In genomic region chr1:32249831-32250525, GRCh38 we compare ENCODE assay signal across 8 cellular contexts. TPM values are rescaled to one million over a fixed set of nuclear protein-coding genes. Genes with fewer than 3 reads are reported as not detected.
DNase-seq lines count a peak whose midpoint lies in the region; ATAC-seq and TF ChIP-seq lines count a peak whose summit lies in the region.

No MANE protein-coding gene starts in this region.

- peak overlapping the region; percentile 81 for H3K4me2 ChIP-seq in DND-41 (ENCODE audit: insufficient read depth, low read length)
- peak overlapping the region; percentile 93 for H3K4me2 ChIP-seq in MM.1S (ENCODE audit: low read depth, low read length)
- no peak overlapping the region for H3K4me2 ChIP-seq in hepatocyte

- H3K79me2 ChIP-seq in DND-41 (ENCODE audit: insufficient read depth, low read length) (peaks cover 43% of the 10 kb centered on the region), MM.1S (ENCODE audit: low read length) (no peaks in the 10 kb centered on the region), hepatocyte (no peaks in the 10 kb centered on the region)

- H3K27ac ChIP-seq in DND-41 (ENCODE audit: low read length): peak overlapping the region; percentile 98
- peak overlapping the region; percentile 99 for H3K27ac ChIP-seq in MM.1S (ENCODE audit: low read length)
- H3K27ac ChIP-seq in hepatocyte: no peak overlapping the region

- H3K4me3 ChIP-seq in DND-41 (ENCODE audit: low read depth in 1 of 2, low read length in 2 of 2) (peak overlapping the region in 1 of 2 experiments; percentile 63; a peak in 2 of 4 replicates), MM.1S (ENCODE audit: low read length) (peak overlapping the region; percentile 56), hepatocyte (no peak overlapping the region), HAP-1 (no peak overlapping the region)

- H3K9ac ChIP-seq in DND-41 (ENCODE audit: low read depth, low read length): peak overlapping the region; percentile 70
- peak overlapping the region; percentile 86 for H3K9ac ChIP-seq in MM.1S (ENCODE audit: low read length)

- H3K9me2 ChIP-seq in MM.1S (replicated peaks; ENCODE audit: insufficient read depth, low read length) (no peaks in the 10 kb centered on the region), hepatocyte (replicated peaks; ENCODE audit: insufficient read depth) (no peaks in the 10 kb centered on the region)

- DNase-seq in DND-41 (peak; percentile 93), MM.1S (peak; percentile 97), activated T-cell treated with anti-CD3 and anti-CD28 coated beads for 48 hours (ENCODE audit: low read depth) (peak; percentile 69), hepatocyte (ENCODE audit: low spot score) (peak; percentile 45), HAP-1 (ENCODE audit: low spot score in 2 of 2) (no peak)
- peak in 2 of 3 experiments; percentile 59 to 66 for DNase-seq in stimulated activated CD4-positive, alpha-beta T cell treated with anti-CD3 and anti-CD28 coated beads, TNF-alpha, amount 100 ng/mL, for 4 hours (ENCODE audit: low read depth in 3 of 3)

- in situ Hi-C loops in HAP-1 (cut with MboI; ENCODE audit: low sequenced_read_pairs): no loop called here

- H3K36me3 ChIP-seq in DND-41 (ENCODE audit: insufficient read depth, low read length) (peaks cover 5% of the 10 kb centered on the region; the same call in 1 of the 2 replicates), MM.1S (replicated peaks; ENCODE audit: insufficient read depth, low read length) (no peaks in the 10 kb centered on the region), hepatocyte (replicated peaks; ENCODE audit: insufficient read depth, low read depth) (no peaks in the 10 kb centered on the region), HAP-1 (replicated peaks) (no peaks in the 10 kb centered on the region)

- no peaks in the 10 kb centered on the region for H3K9me3 ChIP-seq in DND-41 (ENCODE audit: insufficient read depth, low read length, severe bottlenecking)
- no peaks in the 10 kb centered on the region for H3K9me3 ChIP-seq in MM.1S (replicated peaks; ENCODE audit: insufficient read depth, low read length)
- no peaks in the 10 kb centered on the region for H3K9me3 ChIP-seq in hepatocyte (ENCODE audit: low read depth)
- no peaks in the 10 kb centered on the region for H3K9me3 ChIP-seq in HAP-1

- H3F3A ChIP-seq in MM.1S (ENCODE audit: insufficient read depth, low read length): peaks cover 24% of the 10 kb centered on the region

- H4K20me1 ChIP-seq in DND-41 (ENCODE audit: insufficient read depth, low read length): no peaks in the 10 kb centered on the region
- no peaks in the 10 kb centered on the region for H4K20me1 ChIP-seq in MM.1S (ENCODE audit: insufficient read depth, low read length)
- no peaks in the 10 kb centered on the region for H4K20me1 ChIP-seq in hepatocyte (ENCODE audit: insufficient read depth, poor library complexity, severe bottlenecking)

- 67% methylated on average over 9 of the region's 9 CpGs for WGBS in hepatocyte (ENCODE audit: low lambda C conversion rate, missing lambda C conversion rate)

- no peaks in the 10 kb centered on the region for H3K27me3 ChIP-seq in DND-41 (ENCODE audit: insufficient read depth, low read length, poor library complexity)
- H3K27me3 ChIP-seq in MM.1S (replicated peaks; ENCODE audit: insufficient read depth, low read length): no peaks in the 10 kb centered on the region
- no peaks in the 10 kb centered on the region for H3K27me3 ChIP-seq in hepatocyte
- no peaks in the 10 kb centered on the region for H3K27me3 ChIP-seq in HAP-1 (ENCODE audit: low read depth)

- ATAC-seq in DND-41 (ENCODE audit: insufficient read depth, low read depth) (peak; percentile 74), GM21576 (IDR thresholded peaks at IDR 0.05; ENCODE audit: unreplicated experiment) (peak; percentile 49), GM21381 (IDR thresholded peaks at IDR 0.05; ENCODE audit: unreplicated experiment) (no peak)

- H2AFZ ChIP-seq in DND-41 (ENCODE audit: low read depth, low read length) (peak overlapping the region; percentile 63), MM.1S (ENCODE audit: low read length) (peak overlapping the region; percentile 67), hepatocyte (no peak overlapping the region)

- TF ChIP-seq CTCF in DND-41 (IDR thresholded peaks at IDR 0.05; ENCODE audit: borderline replicate concordance, extremely low read depth, low read length, poor library complexity, severe bottlenecking): no peak
- TF ChIP-seq CTCF in MM.1S (IDR thresholded peaks at IDR 0.05; ENCODE audit: low read length): no peak
- no peak for TF ChIP-seq CTCF in hepatocyte (IDR thresholded peaks at IDR 0.05; ENCODE audit: poor library complexity)

- H3K4me1 ChIP-seq in DND-41 (ENCODE audit: insufficient read depth, low read length): peaks cover 79% of the 10 kb centered on the region
- H3K4me1 ChIP-seq in MM.1S (ENCODE audit: low read length): peaks cover 41% of the 10 kb centered on the region
- H3K4me1 ChIP-seq in hepatocyte (ENCODE audit: insufficient read depth): peaks cover 4% of the 10 kb centered on the region
- no peaks in the 10 kb centered on the region for H3K4me1 ChIP-seq in HAP-1

RNA-seq across cellular contexts. Expression of gene LCK, which starts 1.1 kb away (rescaled TPM):
- 0.40 and 0.68 TPM in 2 replicates for total RNA-seq in hepatocyte
- polyA plus RNA-seq in hepatocyte: 0.79 and 0.94 TPM in 2 replicates

RNA-seq across cellular contexts. Expression of gene FAM167B, which starts 3.0 kb away (rescaled TPM):
- total RNA-seq in hepatocyte: 0.16 and 0.53 TPM in 2 replicates
- polyA plus RNA-seq in hepatocyte: 0.75 TPM in 1 of 2 replicates, not detected in the other

RNA-seq across cellular contexts. Expression of gene EIF3I, which starts 27.8 kb away (rescaled TPM):
- 207 and 227 TPM in 2 replicates for total RNA-seq in hepatocyte
- polyA plus RNA-seq in hepatocyte: 177 and 183 TPM in 2 replicates

RNA-seq across cellular contexts. Expression of gene TMEM234, which starts 27.8 kb away (rescaled TPM):
- total RNA-seq in hepatocyte: 11.9 and 14.8 TPM in 2 replicates
- polyA plus RNA-seq in hepatocyte: 27.4 and 38.6 TPM in 2 replicates

RNA-seq across cellular contexts. Expression of gene DCDC2B, which starts 41.1 kb away (rescaled TPM):
- not detected in 2 replicates for total RNA-seq in hepatocyte
- polyA plus RNA-seq in hepatocyte: 0.17 and 0.96 TPM in 2 replicates

Comparison
In these comparisons a context has a peak if more than half of its experiments do, and no peak if none do; other contexts are left out.
1. DNase-seq: peak in DND-41 (single experiment), MM.1S (single experiment), activated T-cell treated with anti-CD3 and anti-CD28 coated beads for 48 hours (single experiment), hepatocyte (single experiment) and stimulated activated CD4-positive, alpha-beta T cell treated with anti-CD3 and anti-CD28 coated beads, TNF-alpha, amount 100 ng/mL, for 4 hours (2 of 3); none in HAP-1 (0 of 2).